7 cellular contexts compared by ENCODE assay signal in genomic region chr20:49184084-49184501, GRCh38. TPM values are rescaled to one million over a fixed set of nuclear protein-coding genes. Genes with fewer than 3 reads are reported as not detected.
DNase-seq lines count a peak whose midpoint lies in the region; ATAC-seq, FAIRE-seq and TF ChIP-seq lines count a peak whose summit lies in the region.
"Not testable (repeated sequence)": the region's sequence is repeated elsewhere in the genome, so short reads cannot be mapped to it uniquely, and the experiment has no call there.

No MANE protein-coding gene starts in this region.

- not testable (repeated sequence) for H2BK120ac ChIP-seq in mesendoderm (ENCODE audit: low read depth, low read length); trophoblast cell (ENCODE audit: insufficient read depth, low read length, poor library complexity)

- H3K4ac ChIP-seq in mesendoderm (ENCODE audit: low read depth, low read length): not testable (repeated sequence)
- peak overlapping the region; percentile 92 for H3K4ac ChIP-seq in trophoblast cell (ENCODE audit: low read depth, low read length)

- peaks cover 38% of the 10 kb centered on the region for H3K4me1 Mint-ChIP-seq in GM23338
- peaks cover 82% of the 10 kb centered on the region for H3K4me1 Mint-ChIP-seq in activated T-cell treated with anti-CD3 and anti-CD28 coated beads, Interleukin-2, amount 50 U/mL, for 72 hours (ENCODE audit: low read depth)

- H3K9me2 ChIP-seq in GM23338 (ENCODE audit: insufficient read depth): not testable (repeated sequence)

- H2BK15ac ChIP-seq in mesendoderm (replicated peaks; ENCODE audit: low read depth): not testable (repeated sequence)

- not testable (repeated sequence) for H3K18ac ChIP-seq in mesendoderm (ENCODE audit: low read length); trophoblast cell (ENCODE audit: low read length)

- not testable (repeated sequence) for H3F3A ChIP-seq in GM23338 (replicated peaks; ENCODE audit: low read depth)

- not testable (repeated sequence) for H2AFZ ChIP-seq in GM23338; K562 (ENCODE audit: low read depth, low read length); trophoblast cell (ENCODE audit: insufficient read depth, low read length, poor library complexity)

- H4K12ac ChIP-seq in trophoblast cell (ENCODE audit: low read depth, low read length): not testable (repeated sequence)

- not testable (repeated sequence) for H2BK5ac ChIP-seq in mesendoderm (ENCODE audit: low read length); trophoblast cell (ENCODE audit: low read depth, low read length, poor library complexity)

- not testable (repeated sequence) for H3K9me3 Mint-ChIP-seq in GM23338; activated T-cell treated with anti-CD3 and anti-CD28 coated beads, Interleukin-2, amount 50 U/mL, for 72 hours

- in situ Hi-C loops in K562 (cut with MboI): not testable (repeated sequence)

- H4K5ac ChIP-seq in mesendoderm (ENCODE audit: low read length): not testable (repeated sequence)

- H3K9ac ChIP-seq in BLaER1 treated with 17β-estradiol and CSF1 and Interleukin-3, amounts not matched to agents 10 nM and 100 nM; mesendoderm (ENCODE audit: low read length); trophoblast cell (ENCODE audit: low read length): not testable (repeated sequence)
- peak overlapping the region; percentile 18 to 72; a peak in 2 of 4 replicates for H3K9ac ChIP-seq in K562 (ENCODE audit: insufficient read depth in 1 of 2, low read depth in 2 of 2, low read length in 2 of 2)

- not testable (repeated sequence) for H4K8ac ChIP-seq in mesendoderm (ENCODE audit: low read depth, low read length); trophoblast cell (ENCODE audit: low read depth, low read length)

- H3K23ac ChIP-seq in mesendoderm (ENCODE audit: low read length); trophoblast cell (ENCODE audit: low read length): not testable (repeated sequence)

- not testable (repeated sequence) for FAIRE-seq in K562 (lab: Jason Lieb, UNC)

- CTCF ChIA-PET in RWPE1 (lab: Yijun Ruan, JAX): interaction anchor here (0.6 to 0.9 kb wide), 3 partner anchors 34 to 149 kb away, joined by 3 to 4 read pairs (median 4); no protein-coding TSS in a partner anchor
- CTCF ChIA-PET in K562 (lab: Yijun Ruan, JAX; ENCODE audit: low intra/inter-chr PET ratio): not testable (repeated sequence)

- not testable (repeated sequence) for H2AK5ac ChIP-seq in mesendoderm (ENCODE audit: low read length); trophoblast cell (ENCODE audit: low read length)

- H3K79me2 ChIP-seq in GM23338 (replicated peaks; ENCODE audit: insufficient read depth) (peaks cover 84% of the 10 kb centered on the region), K562 (ENCODE audit: control insufficient read depth, insufficient read depth, low read length) (peaks cover 89% of the 10 kb centered on the region), mesendoderm (ENCODE audit: control insufficient read depth, insufficient read depth, low read length) (peaks cover 73% of the 10 kb centered on the region), trophoblast cell (ENCODE audit: control insufficient read depth, insufficient read depth, low read length, poor library complexity) (peaks cover 21% of the 10 kb centered on the region)

- not testable (repeated sequence) for BruUV-seq in K562 (replicated peaks; lab: Mats Ljungman, UMichigan)

- peaks cover 1 to 27% (median 14%) of the 10 kb centered on the region in 11 experiments; a peak in 14 of 22 replicates for H3K36me3 ChIP-seq in BLaER1 treated with 17β-estradiol and CSF1 and Interleukin-3, amounts not matched to agents 10 nM and 100 nM
- not testable (repeated sequence) for H3K36me3 ChIP-seq in GM23338 (ENCODE audit: insufficient read depth); mesendoderm (ENCODE audit: control insufficient read depth, insufficient read depth, low read length); trophoblast cell (ENCODE audit: control insufficient read depth in 1 of 2, insufficient read depth in 2 of 2, low read length in 2 of 2)
- peaks cover 19% of the 10 kb centered on the region; the same call in 2 of the 3 replicates for H3K36me3 ChIP-seq in K562 (ENCODE audit: control insufficient read depth, insufficient read depth, low read length)

- not testable (repeated sequence) for H3K27me3 Mint-ChIP-seq in GM23338 (ENCODE audit: insufficient read depth, low read depth, poor library complexity); activated T-cell treated with anti-CD3 and anti-CD28 coated beads, Interleukin-2, amount 50 U/mL, for 72 hours (ENCODE audit: low read depth)

- H3K56ac ChIP-seq in mesendoderm (ENCODE audit: low read length): peak overlapping the region; percentile 43

- not testable (repeated sequence) for H2BK12ac ChIP-seq in trophoblast cell (ENCODE audit: low read length)

- not testable (repeated sequence) for H3K27ac ChIP-seq in BLaER1 treated with 17β-estradiol and CSF1 and Interleukin-3, amounts not matched to agents 10 nM and 100 nM; GM23338 (ENCODE audit: low read depth); mesendoderm (ENCODE audit: low read depth, low read length); trophoblast cell (ENCODE audit: low read depth, low read length)
- H3K27ac ChIP-seq in RWPE1 (0 out of 2 replicates have a peak overlapping the region, but pooled peaks have one; percentile 1), K562 (ENCODE audit: extremely low read depth, low read depth, low read length) (peak overlapping the region; percentile 90; the same call in 2 of the 3 replicates)

- not testable (repeated sequence) for H4K91ac ChIP-seq in trophoblast cell (ENCODE audit: low read depth, low read length)

- not testable (repeated sequence) for TF ChIP-seq POLR2A in K562 (conservative IDR thresholded peaks at IDR 0.05)

- WGBS in K562 (ENCODE audit: insufficient coverage, low coverage, missing lambda C conversion rate): 28% methylated on average over 4 of the region's 5 CpGs
- whole genome bisulfite sequencing in mesendoderm (ENCODE audit: extremely low coverage, insufficient coverage, low lambda C conversion rate): no CpG with 5 or more reads among the region's 5 CpGs
- WGBS in trophoblast cell (ENCODE audit: extremely low coverage, insufficient coverage, insufficient read length): no CpG with 5 or more reads among the region's 5 CpGs

- POLR2A ChIA-PET in RWPE1 (lab: Yijun Ruan, JAX; ENCODE audit: low non-redundant PET): not testable (repeated sequence)
- POLR2A ChIA-PET in K562 (lab: Yijun Ruan, JAX): interaction anchor here (0.6 to 1.4 kb wide), 4 partner anchors 9 to 707 kb away, joined by 3 to 4 read pairs (median 4); no protein-coding TSS in a partner anchor

- H3K9me3 ChIP-seq in BLaER1 treated with 17β-estradiol and CSF1 and Interleukin-3, amounts not matched to agents 10 nM and 100 nM (replicated peaks in 1 of 11); K562 (replicated peaks; ENCODE audit: control insufficient read depth, insufficient read depth, low read depth, low read length); trophoblast cell (ENCODE audit: insufficient read depth, low read depth, low read length): not testable (repeated sequence)

- not testable (repeated sequence) for H3K14ac ChIP-seq in trophoblast cell (ENCODE audit: low read length)

- not testable (repeated sequence) for DNase-seq in GM23338 (ENCODE audit: low spot score); RWPE1 (ENCODE audit: low spot score); activated T-cell treated with anti-CD3 and anti-CD28 coated beads, Interleukin-2, amount 50 U/mL, for 72 hours; mesendoderm; trophoblast cell
- DNase-seq in K562 (ENCODE audit: extremely low read depth in 1 of 4, low spot score in 3 of 4): peak in 1 of 4 experiments; percentile 18

- not testable (repeated sequence) for H3K4me3 ChIP-seq in BLaER1 treated with 17β-estradiol and CSF1 and Interleukin-3, amounts not matched to agents 10 nM and 100 nM; GM23338; mesendoderm (ENCODE audit: low read length); trophoblast cell (ENCODE audit: low read depth, low read length)
- H3K4me3 ChIP-seq in K562: peak overlapping the region; percentile 8; the same call in 1 of the 2 replicates

- not testable (repeated sequence) for H3K79me1 ChIP-seq in mesendoderm (ENCODE audit: low read length); trophoblast cell (ENCODE audit: low read length)

- TF ChIP-seq CTCF in GM23338 (conservative IDR thresholded peaks at IDR 0.05; ENCODE audit: low read depth in 2 of 2); RWPE1 (conservative IDR thresholded peaks at IDR 0.05; ENCODE audit: low read depth); K562 (IDR thresholded peaks at IDR 0.05 in 2 of 3, conservative IDR thresholded peaks at IDR 0.05 in 1 of 3; ENCODE audit: insufficient read depth in 2 of 3, low read depth in 1 of 3, low read length in 3 of 3): not testable (repeated sequence)

- not testable (repeated sequence) for H3K4me3 Mint-ChIP-seq in GM23338
- H3K4me3 Mint-ChIP-seq in activated T-cell treated with anti-CD3 and anti-CD28 coated beads, Interleukin-2, amount 50 U/mL, for 72 hours: peak overlapping the region; percentile 50 to 71

- H3K9me1 ChIP-seq in K562 (ENCODE audit: control insufficient read depth, insufficient read depth, low read length): not testable (repeated sequence)

- not testable (repeated sequence) for TF ChIP-seq RAD21 in K562 (CRISPR knock-in tag; conservative IDR thresholded peaks at IDR 0.05 in 1 of 2, IDR thresholded peaks at IDR 0.05 in 1 of 2)

- ATAC-seq in GM23338; activated T-cell treated with anti-CD3 and anti-CD28 coated beads, Interleukin-2, amount 50 U/mL, for 72 hours (replicated peaks in 1 of 2); K562: not testable (repeated sequence)

- H4K20me1 ChIP-seq in BLaER1 treated with 17β-estradiol and CSF1 and Interleukin-3, amounts not matched to agents 10 nM and 100 nM: peaks cover 82 to 89% (median 84%) of the 10 kb centered on the region in 11 experiments
- H4K20me1 ChIP-seq in GM23338 (replicated peaks; ENCODE audit: insufficient read depth): peaks cover 69% of the 10 kb centered on the region
- peaks cover 24% of the 10 kb centered on the region for H4K20me1 ChIP-seq in K562 (replicated peaks; ENCODE audit: control insufficient read depth, insufficient read depth, low read length)

- H3K36me3 Mint-ChIP-seq in GM23338 (ENCODE audit: low read depth); activated T-cell treated with anti-CD3 and anti-CD28 coated beads, Interleukin-2, amount 50 U/mL, for 72 hours (ENCODE audit: insufficient read depth in 2 of 2): not testable (repeated sequence)

- H3K4me1 ChIP-seq in BLaER1 treated with 17β-estradiol and CSF1 and Interleukin-3, amounts not matched to agents 10 nM and 100 nM: peaks cover 40 to 73% (median 54%) of the 10 kb centered on the region in 10 experiments
- not testable (repeated sequence) for H3K4me1 ChIP-seq in GM23338 (ENCODE audit: insufficient read depth); mesendoderm (ENCODE audit: control insufficient read depth, low read depth, low read length); trophoblast cell (ENCODE audit: control insufficient read depth in 1 of 2, insufficient read depth in 2 of 2, low read length in 2 of 2)
- H3K4me1 ChIP-seq in K562 (replicated peaks in 1 of 2; ENCODE audit: control insufficient read depth in 2 of 2, insufficient read depth in 2 of 2, low read length in 2 of 2): peaks cover 26 to 35% of the 10 kb centered on the region in 2 experiments

- peak overlapping the region in 9 of 11 experiments; percentile 1 to 92 (median 28); a peak in 10 of 22 replicates for H3K4me2 ChIP-seq in BLaER1 treated with 17β-estradiol and CSF1 and Interleukin-3, amounts not matched to agents 10 nM and 100 nM
- H3K4me2 ChIP-seq in GM23338; mesendoderm (ENCODE audit: low read length); trophoblast cell (ENCODE audit: low read length): not testable (repeated sequence)
- peak overlapping the region; percentile 97 for H3K4me2 ChIP-seq in K562 (ENCODE audit: insufficient read depth, low read length)

- intact Hi-C loops in K562 (cut with micrococcal nuclease): loop anchor here (5.0 kb wide), 1 partner anchor 33 kb away; the partner anchor contains the start of gene DDX27

- H3K27me3 ChIP-seq in BLaER1 treated with 17β-estradiol and CSF1 and Interleukin-3, amounts not matched to agents 10 nM and 100 nM; GM23338 (ENCODE audit: insufficient read depth); K562 (ENCODE audit: control insufficient read depth in 2 of 2, insufficient read depth in 2 of 2, low read length in 2 of 2); mesendoderm (ENCODE audit: insufficient read depth, low read length, poor library complexity); trophoblast cell (ENCODE audit: insufficient read depth, low read length): not testable (repeated sequence)

- not testable (repeated sequence) for TF ChIP-seq EP300 in K562 (IDR thresholded peaks at IDR 0.05; ENCODE audit: low read length)

- H3K27ac Mint-ChIP-seq in GM23338: peak overlapping the region; percentile 78; the same call in 1 of the 2 replicates
- H3K27ac Mint-ChIP-seq in activated T-cell treated with anti-CD3 and anti-CD28 coated beads, Interleukin-2, amount 50 U/mL, for 72 hours: peak overlapping the region; percentile 30

RNA-seq across cellular contexts. Expression of gene STAU1, which starts 4.0 kb away (rescaled TPM):
- 102 and 111 TPM in 2 replicates for total RNA-seq in GM23338 (2014; rRNA removed; shearing (Covaris generic))
- polyA plus RNA-seq in GM23338 (2016; fragmentation: Nextera tagmentation; extraction: Ambion mirVana) (102 and 104 TPM in 2 replicates), K562 (2011; rRNA removed) (51.2 and 57.0 TPM in 2 replicates), K562 (2014; fragmentation: Illumina TruSeq; extraction: Trizol) (90.7 and 106 TPM in 2 replicates), K562 (2014; fragmentation: Nextera tagmentation; extraction: Ambion mirVana) (10 to 100 TPM; 18.0 to 18.1 TPM), K562 (2014; rRNA removed) (62.2 and 63.4 TPM in 2 replicates)
- 10 to 100 TPM; 80.5 to 83.3 TPM for total RNA-seq in activated T-cell treated with anti-CD3 and anti-CD28 coated beads, Interleukin-2, amount 50 U/mL, for 72 hours
- 34.6 and 56.6 TPM in 2 replicates for total RNA-seq in K562 (2011; cell fraction: chromatin; rRNA removed; ENCODE audit: low replicate concordance)
- total RNA-seq in K562 (2011; cell fraction: nucleolus; rRNA removed): 20.2 and 22.2 TPM in 2 replicates
- total RNA-seq in K562 (2011; cell fraction: nucleoplasm; rRNA removed): 32.0 and 38.2 TPM in 2 replicates
- total RNA-seq in K562 (2014; rRNA removed) (42.2 and 45.8 TPM in 2 replicates), K562 (2014; rRNA removed; fragmentation: Illumina TruSeq; extraction: Trizol) (47.2 and 47.5 TPM in 2 replicates), K562 (2015; rRNA removed; fragmentation: Illumina TruSeq; extraction: Trizol) (50.6 and 51.9 TPM in 2 replicates), K562 (2021) (86.5 and 92.0 TPM in 2 replicates)
- 32.2 and 44.9 TPM in 2 replicates for polyA plus RNA-seq in K562 (2011; cell fraction: cytosol; rRNA removed)
- polyA plus RNA-seq in K562 (2011; cell fraction: nucleus; rRNA removed): 25.1 and 25.6 TPM in 2 replicates
- polyA plus RNA-seq in K562 (2012): 62.6 and 64.2 TPM in 2 replicates
- 51.0 and 55.1 TPM in 2 replicates for polyA minus RNA-seq in K562 (2011; rRNA and poly(A)+ RNA removed)
- 45.9 and 47.1 TPM in 2 replicates for polyA minus RNA-seq in K562 (2011; cell fraction: cytosol; rRNA and poly(A)+ RNA removed)
- 8.6 and 13.9 TPM in 2 replicates for polyA minus RNA-seq in K562 (2011; cell fraction: nucleus; rRNA and poly(A)+ RNA removed)
- polyA plus RNA-seq in mesendoderm (2013, experiment 1 of 2): 103 TPM
- polyA plus RNA-seq in mesendoderm (2013, experiment 2 of 2): 105 TPM
- polyA plus RNA-seq in trophoblast cell (2013): 90.8 and 93.2 TPM in 2 replicates

RNA-seq across cellular contexts. Expression of gene DDX27, which starts 35.1 kb away (rescaled TPM):
- 50.3 and 53.3 TPM in 2 replicates for total RNA-seq in GM23338 (2014; rRNA removed; shearing (Covaris generic))
- polyA plus RNA-seq in GM23338 (2016; fragmentation: Nextera tagmentation; extraction: Ambion mirVana) (81.3 and 91.5 TPM in 2 replicates), K562 (2011; rRNA removed) (32.0 and 33.6 TPM in 2 replicates), K562 (2014; fragmentation: Illumina TruSeq; extraction: Trizol) (77.0 and 79.3 TPM in 2 replicates), K562 (2014; fragmentation: Nextera tagmentation; extraction: Ambion mirVana) (10 to 100 TPM; 17.9 to 45.2 TPM), K562 (2014; rRNA removed) (57.1 and 63.2 TPM in 2 replicates)
- 10 to 100 TPM; 49.6 to 49.8 TPM for total RNA-seq in activated T-cell treated with anti-CD3 and anti-CD28 coated beads, Interleukin-2, amount 50 U/mL, for 72 hours
- 54.3 and 76.9 TPM in 2 replicates for total RNA-seq in K562 (2011; cell fraction: chromatin; rRNA removed; ENCODE audit: low replicate concordance)
- total RNA-seq in K562 (2011; cell fraction: nucleolus; rRNA removed): 35.1 and 46.4 TPM in 2 replicates
- 42.4 and 57.7 TPM in 2 replicates for total RNA-seq in K562 (2011; cell fraction: nucleoplasm; rRNA removed)
- total RNA-seq in K562 (2014; rRNA removed) (58.3 and 63.5 TPM in 2 replicates), K562 (2014; rRNA removed; fragmentation: Illumina TruSeq; extraction: Trizol) (55.6 and 61.1 TPM in 2 replicates), K562 (2015; rRNA removed; fragmentation: Illumina TruSeq; extraction: Trizol) (65.3 and 69.6 TPM in 2 replicates), K562 (2021) (50.9 and 57.0 TPM in 2 replicates)
- polyA plus RNA-seq in K562 (2011; cell fraction: cytosol; rRNA removed): 43.5 and 94.1 TPM in 2 replicates
- 41.4 and 57.1 TPM in 2 replicates for polyA plus RNA-seq in K562 (2011; cell fraction: nucleus; rRNA removed)
- polyA plus RNA-seq in K562 (2012): 38.4 and 44.4 TPM in 2 replicates
- polyA minus RNA-seq in K562 (2011; rRNA and poly(A)+ RNA removed): 23.1 and 30.6 TPM in 2 replicates
- 23.5 and 33.1 TPM in 2 replicates for polyA minus RNA-seq in K562 (2011; cell fraction: cytosol; rRNA and poly(A)+ RNA removed)
- polyA minus RNA-seq in K562 (2011; cell fraction: nucleus; rRNA and poly(A)+ RNA removed): 19.5 and 22.4 TPM in 2 replicates
- 71.9 TPM for polyA plus RNA-seq in mesendoderm (2013, experiment 1 of 2)
- 72.6 TPM for polyA plus RNA-seq in mesendoderm (2013, experiment 2 of 2)
- polyA plus RNA-seq in trophoblast cell (2013): 54.1 and 54.7 TPM in 2 replicates
